ENCODE assay signal across 21 cellular contexts in genomic region chr2:200448460-200448859, GRCh38.
"Had no signal": no experiment of that assay in that cellular context is flagged by ENCODE, and none has a peak within 500 bp of the region (broad histone marks: within the 10 kb centered on the region; RNA-seq: fewer than 3 reads in every experiment).

No MANE protein-coding gene starts in this region.

- H3K27me3 Mint-ChIP-seq: naive thymus-derived CD4-positive, alpha-beta T cell; stimulated activated naive CD8-positive, alpha-beta T cell treated with anti-CD3 and anti-CD28 coated beads, Interleukin-15, Interleukin-2, amounts not matched to agents 100 ng/mL and 50 ng/mL, for 24 hours had no signal

- H3K36me3 Mint-ChIP-seq: stimulated activated memory B cell treated with anti-CD40 and anti-IgM and Interleukin-4, amounts not matched to agents 10 μg/mL and 1 μg/mL and 100 μg/mL, for 72 hours had no signal

- ATAC-seq: heart right ventricle; left cardiac atrium; left lung; naive thymus-derived CD4-positive, alpha-beta T cell; sciatic nerve; stimulated activated memory B cell treated with anti-CD40 and anti-IgM and Interleukin-4, amounts not matched to agents 10 μg/mL and 1 μg/mL and 100 μg/mL, for 72 hours had no signal

- H3K9me3 Mint-ChIP-seq: naive thymus-derived CD4-positive, alpha-beta T cell; nephron; neural progenitor cell; stimulated activated memory B cell treated with anti-CD40 and anti-IgM and Interleukin-4, amounts not matched to agents 10 μg/mL and 1 μg/mL and 100 μg/mL, for 72 hours; stimulated activated naive CD8-positive, alpha-beta T cell treated with anti-CD3 and anti-CD28 coated beads, Interleukin-15, Interleukin-2, amounts not matched to agents 100 ng/mL and 50 ng/mL, for 24 hours had no signal

- H3K4me3 Mint-ChIP-seq: naive thymus-derived CD4-positive, alpha-beta T cell; nephron; neural progenitor cell; stimulated activated memory B cell treated with anti-CD40 and anti-IgM and Interleukin-4, amounts not matched to agents 10 μg/mL and 1 μg/mL and 100 μg/mL, for 72 hours; stimulated activated naive CD8-positive, alpha-beta T cell treated with anti-CD3 and anti-CD28 coated beads, Interleukin-15, Interleukin-2, amounts not matched to agents 100 ng/mL and 50 ng/mL, for 24 hours had no signal

- DNase-seq: dermis blood vessel endothelial cell; effector memory CD4-positive, alpha-beta T cell; erythroblast; esophagus squamous epithelium; foreskin melanocyte; glutamatergic neuron; heart right ventricle; hippocampal formation; left cardiac atrium; left lung; mesenchymal stem cell; midbrain; naive thymus-derived CD4-positive, alpha-beta T cell; stimulated activated CD4-positive, alpha-beta T cell treated with anti-CD3 and anti-CD28 coated beads, Interleukin-2, amount 100 ng/mL, for 24 hours; stimulated activated CD4-positive, alpha-beta T cell treated with anti-CD3 and anti-CD28 coated beads, Interleukin-4, amount 100 ng/mL, for 24 hours; upper lobe of left lung had no signal

- H3K27ac Mint-ChIP-seq: naive thymus-derived CD4-positive, alpha-beta T cell; neural progenitor cell; stimulated activated memory B cell treated with anti-CD40 and anti-IgM and Interleukin-4, amounts not matched to agents 10 μg/mL and 1 μg/mL and 100 μg/mL, for 72 hours; stimulated activated naive CD8-positive, alpha-beta T cell treated with anti-CD3 and anti-CD28 coated beads, Interleukin-15, Interleukin-2, amounts not matched to agents 100 ng/mL and 50 ng/mL, for 24 hours had no signal
